18 cellular contexts compared by ENCODE assay signal in the genomic region with DNA sequence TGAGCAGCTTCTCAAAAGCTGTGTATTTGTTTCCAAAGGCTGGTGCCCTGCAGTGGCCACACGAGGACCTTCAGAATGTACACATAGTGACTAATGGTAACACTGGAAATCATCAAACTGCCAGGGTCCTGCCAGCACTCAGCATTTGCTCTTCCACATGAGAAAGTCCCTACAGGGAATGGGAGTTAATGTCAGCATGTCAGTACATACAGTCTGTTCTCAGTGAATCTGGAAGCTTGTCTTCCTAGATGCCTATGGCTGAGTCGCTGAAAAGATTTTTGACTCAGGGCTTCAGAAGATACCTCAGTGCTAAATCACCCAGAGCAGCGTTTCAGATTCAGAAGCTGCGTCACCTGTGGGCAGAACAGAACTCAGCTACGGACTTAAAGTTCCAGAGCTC.
A peak's percentile ranks its signal among the peaks of the same experiment; 100 is the strongest.
DNase-seq lines count a peak whose midpoint lies in the region; ATAC-seq, FAIRE-seq and TF ChIP-seq lines count a peak whose summit lies in the region.
"Had no signal": no experiment of that assay in that cellular context is flagged by ENCODE, and none has a peak within 500 bp of the region (broad histone marks: within the 10 kb centered on the region; RNA-seq: fewer than 3 reads in every experiment).

No MANE protein-coding gene starts in this region.

- H3K36me3 ChIP-seq in SK-N-SH (replicated peaks in 1 of 2; ENCODE audit: control insufficient read depth in 1 of 2, insufficient read depth in 2 of 2, low read length in 1 of 2), result no peaks in the 10 kb centered on the region
- H3K36me3 ChIP-seq: tibial nerve had no signal

- no peaks in the 10 kb centered on the region for H3K79me2 ChIP-seq in SK-N-SH (ENCODE audit: insufficient read depth)

- no peaks in the 10 kb centered on the region; the same call in 1 of the 2 replicates for H3K27me3 ChIP-seq in SK-N-SH (ENCODE audit: insufficient read depth)
- H3K27me3 ChIP-seq: tibial nerve had no signal

- H3K4me3 ChIP-seq in SK-N-SH (ENCODE audit: low read depth in 2 of 2, low read length in 1 of 2), result no peak overlapping the region
- H3K4me3 ChIP-seq in fibroblast of villous mesenchyme (ENCODE audit: low read depth, low read length), result no peak overlapping the region
- H3K4me3 ChIP-seq: coronary artery, tibial nerve had no signal

- no peaks in the 10 kb centered on the region for H3K9me3 ChIP-seq in SK-N-SH
- H3K9me3 ChIP-seq: tibial nerve had no signal

- H3K4me1 ChIP-seq in SK-N-SH (ENCODE audit: control insufficient read depth in 1 of 2, insufficient read depth in 2 of 2, low read depth in 1 of 2, low read length in 1 of 2), result no peaks in the 10 kb centered on the region

- H2AFZ ChIP-seq in SK-N-SH (ENCODE audit: low read depth), result no peak overlapping the region

- H3K4me3 Mint-ChIP-seq in type B pancreatic cell, result no peak overlapping the region
- H3K4me3 Mint-ChIP-seq: activated CD8-positive, alpha-beta T cell treated with anti-CD3 and anti-CD28 coated beads, Interleukin-2, amount 10 ng/mL, durations not matched to agents 7 days and 5 days; activated naive CD4-positive, alpha-beta T cell treated with anti-CD3 and anti-CD28 coated beads for 36 hours; neural crest cell had no signal

- CTCF ChIA-PET in SK-N-SH (lab: Yijun Ruan, JAX), result no interaction called here

- H3K27ac Mint-ChIP-seq in type B pancreatic cell, result peak overlapping the region; percentile 95
- H3K27ac Mint-ChIP-seq: activated CD8-positive, alpha-beta T cell treated with anti-CD3 and anti-CD28 coated beads, Interleukin-2, amount 10 ng/mL, durations not matched to agents 7 days and 5 days; activated naive CD4-positive, alpha-beta T cell treated with anti-CD3 and anti-CD28 coated beads for 36 hours had no signal

- no peaks in the 10 kb centered on the region for H4K20me1 ChIP-seq in SK-N-SH (ENCODE audit: insufficient read depth)

- WGBS in SK-N-SH (ENCODE audit: low lambda C conversion rate), result 5% methylated on average over 4 of the region's 5 CpGs

- no peaks in the 10 kb centered on the region for H3K27me3 Mint-ChIP-seq in type B pancreatic cell

- H3K27ac ChIP-seq in SK-N-SH (ENCODE audit: low read depth in 2 of 2, low read length in 1 of 2), result no peak overlapping the region
- H3K27ac ChIP-seq: coronary artery, tibial nerve had no signal

- H3K9ac ChIP-seq in SK-N-SH, result no peak overlapping the region

- peaks cover 4% of the 10 kb centered on the region for H3K36me3 Mint-ChIP-seq in type B pancreatic cell

- no peak for ATAC-seq in SK-N-SH treated with all-trans-retinoic acid at 6 μM for 48 hours
- ATAC-seq in GM19324 (IDR thresholded peaks at IDR 0.05; ENCODE audit: low FRiP score, unreplicated experiment), result no peak
- ATAC-seq: activated CD8-positive, alpha-beta T cell treated with anti-CD3 and anti-CD28 coated beads, Interleukin-2, amount 10 ng/mL, durations not matched to agents 7 days and 5 days; left lobe of liver had no signal

- 0 out of 2 replicates have a peak overlapping the region, but pooled peaks have one; percentile 15 for H3K4me2 ChIP-seq in SK-N-SH

- TF ChIP-seq CTCF in SK-N-SH (IDR thresholded peaks at IDR 0.05) (no peak), fibroblast of villous mesenchyme (IDR thresholded peaks at IDR 0.05; ENCODE audit: insufficient read depth, low read depth, low read length) (no peak), type B pancreatic cell (conservative IDR thresholded peaks at IDR 0.05) (no peak)

- POLR2A ChIA-PET in SK-N-SH (lab: Yijun Ruan, JAX), result no interaction called here

- DNase-seq in SK-N-SH (no peak), RCC 7860 (ENCODE audit: low spot score) (peak; percentile 79), fibroblast of villous mesenchyme (ENCODE audit: low read depth) (peak; percentile 78), type B pancreatic cell (ENCODE audit: extremely low spot score, unreplicated experiment) (no peak), DMS114 treated with DMSO at 0.1 percent for 48 hours (lab: John Stamatoyannopoulos, UW; ENCODE audit: unreplicated experiment) (no peak)
- no peak for DNase-seq in activated effector memory CD4-positive, alpha-beta T cell treated with anti-CD3 and anti-CD28 coated beads, Interleukin-2, amount 50 U/mL, for 16 hours
- DNase-seq: activated CD8-positive, alpha-beta T cell treated with anti-CD3 and anti-CD28 coated beads, Interleukin-2, amount 10 ng/mL, durations not matched to agents 7 days and 5 days; activated naive CD4-positive, alpha-beta T cell treated with anti-CD3 and anti-CD28 coated beads for 36 hours; NCI-H510A; small intestine had no signal

- peaks cover 10% of the 10 kb centered on the region for H3K9me3 Mint-ChIP-seq in type B pancreatic cell
- H3K9me3 Mint-ChIP-seq: activated naive CD4-positive, alpha-beta T cell treated with anti-CD3 and anti-CD28 coated beads for 36 hours had no signal

- no peaks in the 10 kb centered on the region for H3K9me2 ChIP-seq in SK-N-SH

- no peak for TF ChIP-seq EP300 in SK-N-SH (IDR thresholded peaks at IDR 0.05; ENCODE audit: borderline replicate concordance in 1 of 2, low read depth in 1 of 2, low read length in 1 of 2)

- peak; percentile 55 for FAIRE-seq in RCC 7860 (lab: Jason Lieb, UNC)
- FAIRE-seq: A204.1, GM18507, small intestine had no signal

- peaks cover 16% of the 10 kb centered on the region for H3K4me1 Mint-ChIP-seq in type B pancreatic cell (ENCODE audit: unreplicated experiment)

- TF ChIP-seq RAD21 in SK-N-SH (IDR thresholded peaks at IDR 0.05; ENCODE audit: low read length), result no peak

- no peaks in the 10 kb centered on the region for H3F3A ChIP-seq in SK-N-SH (replicated peaks; ENCODE audit: insufficient read depth)

TF ChIP-seq in SK-N-SH, 30 proteins besides CTCF, POLR2A, EP300 and RAD21:
- TF ChIP-seq NRF1 (IDR thresholded peaks at IDR 0.05; ENCODE audit: low read depth, low read length), result no peak
- no peak for TF ChIP-seq ELF1 (IDR thresholded peaks at IDR 0.05)
TF ChIP-seq in SK-N-SH: peak in this region for 0.

TF ChIP-seq in SK-N-SH treated with all-trans-retinoic acid at 6 μM for 48 hours, 23 proteins besides CTCF, POLR2A, EP300 and RAD21 (continues in another document):
- TF ChIP-seq TCF4 (CRISPR knock-in tag; IDR thresholded peaks at IDR 0.05; ENCODE audit: borderline replicate concordance) (no peak), CSDC2 (CRISPR knock-in tag; IDR thresholded peaks at IDR 0.05) (no peak), ZC3H10 (CRISPR knock-in tag; IDR thresholded peaks at IDR 0.05) (no peak), ISL1 (CRISPR knock-in tag; IDR thresholded peaks at IDR 0.05) (no peak), PPARA (CRISPR knock-in tag; IDR thresholded peaks at IDR 0.05; ENCODE audit: borderline replicate concordance) (no peak), ZFP3 (CRISPR knock-in tag; IDR thresholded peaks at IDR 0.05) (no peak), ESRRG (CRISPR knock-in tag; IDR thresholded peaks at IDR 0.05) (no peak), OSR1 (CRISPR knock-in tag; IDR thresholded peaks at IDR 0.05) (no peak), BACH2 (CRISPR knock-in tag; IDR thresholded peaks at IDR 0.05; ENCODE audit: borderline replicate concordance) (no peak), ARNTL (CRISPR knock-in tag; IDR thresholded peaks at IDR 0.05; ENCODE audit: borderline replicate concordance, low read depth) (no peak)
- TF ChIP-seq, protein P1, sequence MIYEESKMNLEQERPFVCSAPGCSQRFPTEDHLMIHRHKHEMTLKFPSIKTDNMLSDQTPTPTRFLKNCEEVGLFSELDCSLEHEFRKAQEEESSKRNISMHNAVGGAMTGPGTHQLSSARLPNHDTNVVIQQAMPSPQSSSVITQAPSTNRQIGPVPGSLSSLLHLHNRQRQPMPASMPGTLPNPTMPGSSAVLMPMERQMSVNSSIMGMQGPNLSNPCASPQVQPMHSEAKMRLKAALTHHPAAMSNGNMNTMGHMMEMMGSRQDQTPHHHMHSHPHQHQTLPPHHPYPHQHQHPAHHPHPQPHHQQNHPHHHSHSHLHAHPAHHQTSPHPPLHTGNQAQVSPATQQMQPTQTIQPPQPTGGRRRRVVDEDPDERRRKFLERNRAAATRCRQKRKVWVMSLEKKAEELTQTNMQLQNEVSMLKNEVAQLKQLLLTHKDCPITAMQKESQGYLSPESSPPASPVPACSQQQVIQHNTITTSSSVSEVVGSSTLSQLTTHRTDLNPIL (CRISPR knock-in tag; IDR thresholded peaks at IDR 0.05; ENCODE audit: low read depth), result no peak
- TF ChIP-seq, protein P2, sequence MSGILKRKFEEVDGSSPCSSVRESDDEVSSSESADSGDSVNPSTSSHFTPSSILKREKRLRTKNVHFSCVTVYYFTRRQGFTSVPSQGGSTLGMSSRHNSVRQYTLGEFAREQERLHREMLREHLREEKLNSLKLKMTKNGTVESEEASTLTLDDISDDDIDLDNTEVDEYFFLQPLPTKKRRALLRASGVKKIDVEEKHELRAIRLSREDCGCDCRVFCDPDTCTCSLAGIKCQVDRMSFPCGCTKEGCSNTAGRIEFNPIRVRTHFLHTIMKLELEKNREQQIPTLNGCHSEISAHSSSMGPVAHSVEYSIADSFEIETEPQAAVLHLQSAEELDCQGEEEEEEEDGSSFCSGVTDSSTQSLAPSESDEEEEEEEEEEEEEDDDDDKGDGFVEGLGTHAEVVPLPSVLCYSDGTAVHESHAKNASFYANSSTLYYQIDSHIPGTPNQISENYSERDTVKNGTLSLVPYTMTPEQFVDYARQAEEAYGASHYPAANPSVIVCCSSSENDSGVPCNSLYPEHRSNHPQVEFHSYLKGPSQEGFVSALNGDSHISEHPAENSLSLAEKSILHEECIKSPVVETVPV (CRISPR knock-in tag; IDR thresholded peaks at IDR 0.05), result no peak
- TF ChIP-seq, protein P3, sequence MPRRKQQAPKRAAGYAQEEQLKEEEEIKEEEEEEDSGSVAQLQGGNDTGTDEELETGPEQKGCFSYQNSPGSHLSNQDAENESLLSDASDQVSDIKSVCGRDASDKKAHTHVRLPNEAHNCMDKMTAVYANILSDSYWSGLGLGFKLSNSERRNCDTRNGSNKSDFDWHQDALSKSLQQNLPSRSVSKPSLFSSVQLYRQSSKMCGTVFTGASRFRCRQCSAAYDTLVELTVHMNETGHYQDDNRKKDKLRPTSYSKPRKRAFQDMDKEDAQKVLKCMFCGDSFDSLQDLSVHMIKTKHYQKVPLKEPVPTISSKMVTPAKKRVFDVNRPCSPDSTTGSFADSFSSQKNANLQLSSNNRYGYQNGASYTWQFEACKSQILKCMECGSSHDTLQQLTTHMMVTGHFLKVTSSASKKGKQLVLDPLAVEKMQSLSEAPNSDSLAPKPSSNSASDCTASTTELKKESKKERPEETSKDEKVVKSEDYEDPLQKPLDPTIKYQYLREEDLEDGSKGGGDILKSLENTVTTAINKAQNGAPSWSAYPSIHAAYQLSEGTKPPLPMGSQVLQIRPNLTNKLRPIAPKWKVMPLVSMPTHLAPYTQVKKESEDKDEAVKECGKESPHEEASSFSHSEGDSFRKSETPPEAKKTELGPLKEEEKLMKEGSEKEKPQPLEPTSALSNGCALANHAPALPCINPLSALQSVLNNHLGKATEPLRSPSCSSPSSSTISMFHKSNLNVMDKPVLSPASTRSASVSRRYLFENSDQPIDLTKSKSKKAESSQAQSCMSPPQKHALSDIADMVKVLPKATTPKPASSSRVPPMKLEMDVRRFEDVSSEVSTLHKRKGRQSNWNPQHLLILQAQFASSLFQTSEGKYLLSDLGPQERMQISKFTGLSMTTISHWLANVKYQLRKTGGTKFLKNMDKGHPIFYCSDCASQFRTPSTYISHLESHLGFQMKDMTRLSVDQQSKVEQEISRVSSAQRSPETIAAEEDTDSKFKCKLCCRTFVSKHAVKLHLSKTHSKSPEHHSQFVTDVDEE (CRISPR knock-in tag; IDR thresholded peaks at IDR 0.05), result no peak

Comparison
In these comparisons a context has a peak if more than half of its experiments do, and no peak if none do; other contexts are left out.
1. DNase-seq: peak in RCC 7860 (single experiment) and fibroblast of villous mesenchyme (single experiment); none in SK-N-SH (single experiment), type B pancreatic cell (single experiment), activated effector memory CD4-positive, alpha-beta T cell treated with anti-CD3 and anti-CD28 coated beads, Interleukin-2, amount 50 U/mL, for 16 hours (single experiment) and DMS114 treated with DMSO at 0.1 percent for 48 hours (single experiment).